In the genomic region with DNA sequence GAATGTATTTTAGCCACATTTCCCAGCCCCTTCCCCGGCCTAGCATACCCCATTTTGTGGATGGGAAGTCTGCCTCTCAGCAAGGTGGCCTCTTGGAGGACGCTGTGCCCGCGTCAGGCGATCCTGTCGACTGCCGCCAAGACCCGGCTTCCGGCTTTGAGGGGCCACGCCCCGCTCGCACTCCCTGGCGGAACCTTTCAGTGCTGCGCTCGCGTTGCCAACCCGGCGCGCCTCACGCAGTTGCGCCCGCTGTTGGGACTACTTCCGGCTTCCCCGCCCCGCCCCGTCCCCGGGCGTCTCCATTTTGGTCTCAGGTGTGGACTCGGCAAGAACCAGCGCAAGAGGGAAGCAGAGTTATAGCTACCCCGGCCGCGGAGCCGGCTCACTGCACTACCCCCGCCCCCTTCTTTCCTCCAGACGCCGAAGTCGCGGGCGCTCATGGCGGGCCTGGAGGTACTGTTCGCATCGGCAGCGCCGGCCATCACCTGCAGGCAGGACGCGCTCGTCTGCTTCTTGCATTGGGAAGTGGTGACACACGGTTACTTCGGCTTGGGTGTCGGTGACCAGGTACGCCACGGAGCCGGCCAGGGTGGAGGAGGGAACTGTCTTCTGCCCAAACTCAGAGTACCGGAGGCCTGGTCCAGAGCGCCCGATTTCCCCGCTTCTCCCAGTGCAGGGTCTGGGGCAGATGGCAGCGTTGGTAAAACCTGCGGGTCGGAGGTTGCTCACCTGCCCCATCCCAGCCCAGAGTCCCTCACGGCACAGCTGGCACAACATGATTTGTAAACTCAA, we compare ENCODE assay signal across 1 cellular context.
A peak's percentile ranks its signal among the peaks of the same experiment; 100 is the strongest.
TF ChIP-seq lines count a peak whose summit lies in the region.

PSMF1 (plus strand) TSS at position 267 of the 792 bp plus-strand sequence; CDS start at position 439, 172 bp downstream.

TF ChIP-seq in H1, 55 proteins besides CTCF, POLR2A, EP300 and RAD21 (continues in another document):
- TF ChIP-seq MAX (IDR thresholded peaks at IDR 0.05) (peak; percentile 78), POU5F1 (IDR thresholded peaks at IDR 0.05; ENCODE audit: low read depth, low read length) (no peak), CBX5 (IDR thresholded peaks at IDR 0.05; ENCODE audit: low read depth, low read length) (no peak), RXRA (IDR thresholded peaks at IDR 0.05; ENCODE audit: insufficient read depth, low read depth, low read length) (no peak), E2F6 (IDR thresholded peaks at IDR 0.05) (peak; percentile 82), CBX8 (IDR thresholded peaks at IDR 0.05; ENCODE audit: borderline replicate concordance, low read depth, low read length) (no peak), TBP (IDR thresholded peaks at IDR 0.05; ENCODE audit: low read depth, low read length) (peak; percentile 94), JUND (IDR thresholded peaks at IDR 0.05; ENCODE audit: low read length) (peak; percentile 40; the same call in 1 of the 2 replicates), MAFK (IDR thresholded peaks at IDR 0.05; ENCODE audit: low read depth, low read length) (no peak; the same call in 1 of the 2 replicates), BCL11A (IDR thresholded peaks at IDR 0.05; ENCODE audit: low read depth in 2 of 2, low read length in 2 of 2) (no peak), ZNF274 (IDR thresholded peaks at IDR 0.05; ENCODE audit: borderline replicate concordance, extremely low read depth, low read length) (no peak), SP1 (IDR thresholded peaks at IDR 0.05; ENCODE audit: low read depth, low read length) (peak; percentile 89), BACH1 (IDR thresholded peaks at IDR 0.05; ENCODE audit: low read length) (peak; percentile 57), POLR2AphosphoS5 (IDR thresholded peaks at IDR 0.05; ENCODE audit: low read depth, low read length) (peak; percentile 73), KDM4A (IDR thresholded peaks at IDR 0.05; ENCODE audit: low read depth, low read length, severe bottlenecking) (peak; percentile 49), KDM1A (IDR thresholded peaks at IDR 0.05; ENCODE audit: borderline replicate concordance, low read length) (peak; percentile 37; the same call in 1 of the 2 replicates), CREB1 (IDR thresholded peaks at IDR 0.05) (peak; percentile 85), GTF2F1 (IDR thresholded peaks at IDR 0.05; ENCODE audit: borderline replicate concordance, low read depth, low read length) (peak; percentile 91), JUN (IDR thresholded peaks at IDR 0.05; ENCODE audit: low read depth, low read length) (peak; percentile 70; the same call in 1 of the 2 replicates), TAF1 (IDR thresholded peaks at IDR 0.05; ENCODE audit: low read depth, low read length) (peak; percentile 92), PHF8 (conservative IDR thresholded peaks at IDR 0.05; ENCODE audit: low read depth, low read length) (peak; percentile 92), RNF2 (IDR thresholded peaks at IDR 0.05; ENCODE audit: borderline replicate concordance, low read depth, low read length, missing control alignments, poor library complexity, severe bottlenecking) (no peak), TCF12 (IDR thresholded peaks at IDR 0.05; ENCODE audit: low read depth, low read length) (no peak), SP4 (IDR thresholded peaks at IDR 0.05; ENCODE audit: low read length) (peak; percentile 87; the same call in 1 of the 2 replicates), RBBP5 (IDR thresholded peaks at IDR 0.05; ENCODE audit: borderline replicate concordance, low read depth, low read length) (peak; percentile 74; the same call in 1 of the 2 replicates), NANOG (IDR thresholded peaks at IDR 0.05; ENCODE audit: insufficient read depth, low read depth, low read length, poor library complexity, severe bottlenecking) (no peak), EZH2 (IDR thresholded peaks at IDR 0.05; ENCODE audit: low read depth, low read length, severe bottlenecking) (no peak), GABPA (IDR thresholded peaks at IDR 0.05; ENCODE audit: borderline replicate concordance, insufficient read depth, low read length) (peak; percentile 99), TAF7 (optimal IDR thresholded peaks at IDR 0.05; ENCODE audit: borderline replicate concordance, low read depth, low read length) (peak; percentile 65), SIN3A (conservative IDR thresholded peaks at IDR 0.05 in 1 of 2, IDR thresholded peaks at IDR 0.05 in 1 of 2; ENCODE audit: low read depth in 1 of 2, low read length in 2 of 2) (peak; percentile 48 to 95; a peak in 2 of 4 replicates), SAP30 (IDR thresholded peaks at IDR 0.05; ENCODE audit: insufficient read depth, insufficient replicate concordance, low read length) (peak; percentile 87), CHD1 (IDR thresholded peaks at IDR 0.05; ENCODE audit: low read depth, low read length) (no peak), RFX5 (IDR thresholded peaks at IDR 0.05; ENCODE audit: borderline replicate concordance, low read depth, low read length) (no peak), CTBP2 (IDR thresholded peaks at IDR 0.05; ENCODE audit: borderline replicate concordance, insufficient read depth, insufficient read length, low read length) (no peak), SP2 (IDR thresholded peaks at IDR 0.05; ENCODE audit: low read length) (no peak), SIRT6 (IDR thresholded peaks at IDR 0.05; ENCODE audit: low read length) (no peak), CEBPB (IDR thresholded peaks at IDR 0.05; ENCODE audit: low read depth, low read length) (peak; percentile 40; the same call in 1 of the 2 replicates), SIX5 (IDR thresholded peaks at IDR 0.05; ENCODE audit: low read depth, low read length) (peak; percentile 26; the same call in 1 of the 2 replicates), CHD7 (IDR thresholded peaks at IDR 0.05; ENCODE audit: insufficient replicate concordance, low read length) (no peak), FOSL1 (IDR thresholded peaks at IDR 0.05; ENCODE audit: insufficient read depth, low read depth, low read length) (peak; percentile 35; the same call in 1 of the 2 replicates), CHD2 (IDR thresholded peaks at IDR 0.05; ENCODE audit: low read length) (peak; percentile 57), EGR1 (IDR thresholded peaks at IDR 0.05; ENCODE audit: borderline replicate concordance, low read depth, low read length) (no peak), SUZ12 (IDR thresholded peaks at IDR 0.05; ENCODE audit: low read length) (no peak), HDAC2 (IDR thresholded peaks at IDR 0.05; ENCODE audit: borderline replicate concordance in 1 of 2, low read depth in 2 of 2, low read length in 2 of 2) (peak in 1 of 2 experiments; percentile 30; a peak in 1 of 4 replicates), TEAD4 (IDR thresholded peaks at IDR 0.05; ENCODE audit: low read depth, low read length) (no peak), HDAC6 (IDR thresholded peaks at IDR 0.05; ENCODE audit: low read depth, low read length) (no peak), YY1 (IDR thresholded peaks at IDR 0.05; ENCODE audit: low read depth, low read length) (peak; percentile 92), KDM5A (IDR thresholded peaks at IDR 0.05; ENCODE audit: low read length) (no peak; the same call in 1 of the 2 replicates), BRCA1 (IDR thresholded peaks at IDR 0.05; ENCODE audit: low read depth, low read length) (peak; percentile 46; the same call in 1 of the 2 replicates), ASH2L (IDR thresholded peaks at IDR 0.05; ENCODE audit: low read length) (peak; percentile 81), SRF (IDR thresholded peaks at IDR 0.05; ENCODE audit: low read depth, low read length) (peak; percentile 58; the same call in 1 of the 2 replicates), ATF3 (IDR thresholded peaks at IDR 0.05; ENCODE audit: insufficient read depth, low read depth, low read length) (no peak)
- TF ChIP-seq, protein P1, sequence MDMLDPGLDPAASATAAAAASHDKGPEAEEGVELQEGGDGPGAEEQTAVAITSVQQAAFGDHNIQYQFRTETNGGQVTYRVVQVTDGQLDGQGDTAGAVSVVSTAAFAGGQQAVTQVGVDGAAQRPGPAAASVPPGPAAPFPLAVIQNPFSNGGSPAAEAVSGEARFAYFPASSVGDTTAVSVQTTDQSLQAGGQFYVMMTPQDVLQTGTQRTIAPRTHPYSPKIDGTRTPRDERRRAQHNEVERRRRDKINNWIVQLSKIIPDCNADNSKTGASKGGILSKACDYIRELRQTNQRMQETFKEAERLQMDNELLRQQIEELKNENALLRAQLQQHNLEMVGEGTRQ (IDR thresholded peaks at IDR 0.05; ENCODE audit: low read length): 0 out of 2 replicates have a peak, but pooled peaks have one; percentile 12
